1 cellular context compared by ENCODE assay signal in the genomic region with DNA sequence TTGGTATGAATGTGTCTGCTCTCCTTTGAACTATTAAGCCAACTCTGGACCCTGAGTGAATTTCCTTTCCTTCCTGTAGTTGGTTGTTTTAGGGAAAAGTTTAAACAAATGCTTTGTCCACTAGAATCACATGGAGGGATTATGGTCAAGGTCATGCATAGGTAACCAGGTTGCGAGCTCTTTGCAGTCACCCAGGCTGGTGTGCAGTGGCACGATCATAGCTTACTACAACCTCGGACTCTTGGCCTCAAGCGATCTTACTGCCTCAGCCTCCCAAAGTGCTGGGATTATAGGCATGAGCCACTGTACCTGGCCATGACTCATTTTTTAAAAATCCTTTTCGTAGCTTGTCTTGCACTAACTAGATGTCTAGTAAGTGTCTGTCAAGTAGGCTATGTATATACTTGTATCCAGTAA.
TF ChIP-seq lines count a peak whose summit lies in the region.

No MANE protein-coding gene starts in this region.

TF ChIP-seq in HepG2, 621 proteins besides CTCF, POLR2A, EP300 and RAD21 (continued from another document and continues in another):
- no peak for TF ChIP-seq CREBL2 (CRISPR knock-in tag; IDR thresholded peaks at IDR 0.05; ENCODE audit: borderline replicate concordance)
- 0 out of 2 replicates have a peak, but pooled peaks have one; percentile 62 for TF ChIP-seq ZSCAN29 (CRISPR knock-in tag; conservative IDR thresholded peaks at IDR 0.05)
- peak; percentile 83 for TF ChIP-seq ZNF670 (CRISPR knock-in tag; IDR thresholded peaks at IDR 0.05; ENCODE audit: borderline replicate concordance)
- TF ChIP-seq ZNF432 (CRISPR knock-in tag; IDR thresholded peaks at IDR 0.05; ENCODE audit: borderline replicate concordance), result no peak
- no peak for TF ChIP-seq TOE1 (CRISPR knock-in tag; IDR thresholded peaks at IDR 0.05)
- TF ChIP-seq BRCA1 (CRISPR knock-in tag; IDR thresholded peaks at IDR 0.05), result no peak
- no peak for TF ChIP-seq ZNF660 (CRISPR knock-in tag; IDR thresholded peaks at IDR 0.05; ENCODE audit: borderline replicate concordance, low read depth)
- TF ChIP-seq, protein P1, sequence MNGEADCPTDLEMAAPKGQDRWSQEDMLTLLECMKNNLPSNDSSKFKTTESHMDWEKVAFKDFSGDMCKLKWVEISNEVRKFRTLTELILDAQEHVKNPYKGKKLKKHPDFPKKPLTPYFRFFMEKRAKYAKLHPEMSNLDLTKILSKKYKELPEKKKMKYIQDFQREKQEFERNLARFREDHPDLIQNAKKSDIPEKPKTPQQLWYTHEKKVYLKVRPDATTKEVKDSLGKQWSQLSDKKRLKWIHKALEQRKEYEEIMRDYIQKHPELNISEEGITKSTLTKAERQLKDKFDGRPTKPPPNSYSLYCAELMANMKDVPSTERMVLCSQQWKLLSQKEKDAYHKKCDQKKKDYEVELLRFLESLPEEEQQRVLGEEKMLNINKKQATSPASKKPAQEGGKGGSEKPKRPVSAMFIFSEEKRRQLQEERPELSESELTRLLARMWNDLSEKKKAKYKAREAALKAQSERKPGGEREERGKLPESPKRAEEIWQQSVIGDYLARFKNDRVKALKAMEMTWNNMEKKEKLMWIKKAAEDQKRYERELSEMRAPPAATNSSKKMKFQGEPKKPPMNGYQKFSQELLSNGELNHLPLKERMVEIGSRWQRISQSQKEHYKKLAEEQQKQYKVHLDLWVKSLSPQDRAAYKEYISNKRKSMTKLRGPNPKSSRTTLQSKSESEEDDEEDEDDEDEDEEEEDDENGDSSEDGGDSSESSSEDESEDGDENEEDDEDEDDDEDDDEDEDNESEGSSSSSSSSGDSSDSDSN (CRISPR knock-in tag; IDR thresholded peaks at IDR 0.05), result peak; percentile 36; the same call in 1 of the 2 replicates
- TF ChIP-seq GATAD2A (CRISPR knock-in tag; IDR thresholded peaks at IDR 0.05), result peak; percentile 96
- TF ChIP-seq KDM6A (CRISPR knock-in tag; IDR thresholded peaks at IDR 0.05; ENCODE audit: low read depth), result peak; percentile 75
- TF ChIP-seq GLI4 (CRISPR knock-in tag; IDR thresholded peaks at IDR 0.05; ENCODE audit: borderline replicate concordance), result no peak
- TF ChIP-seq ADNP (CRISPR knock-in tag; IDR thresholded peaks at IDR 0.05), result 0 out of 2 replicates have a peak, but pooled peaks have one; percentile 45
- peak; percentile 80; the same call in 1 of the 2 replicates for TF ChIP-seq RORA (CRISPR knock-in tag; IDR thresholded peaks at IDR 0.05)
- no peak for TF ChIP-seq ZSCAN22 (CRISPR knock-in tag; IDR thresholded peaks at IDR 0.05)
- TF ChIP-seq ZHX2 (IDR thresholded peaks at IDR 0.05; ENCODE audit: low read depth), result 0 out of 2 replicates have a peak, but pooled peaks have one; percentile 39
- TF ChIP-seq ZHX2 (CRISPR knock-in tag; IDR thresholded peaks at IDR 0.05; ENCODE audit: borderline replicate concordance), result no peak
- TF ChIP-seq MLXIP (CRISPR knock-in tag; IDR thresholded peaks at IDR 0.05; ENCODE audit: borderline replicate concordance), result no peak
- no peak for TF ChIP-seq ZNF7 (CRISPR knock-in tag; IDR thresholded peaks at IDR 0.05)
- TF ChIP-seq XBP1 (CRISPR knock-in tag; IDR thresholded peaks at IDR 0.05), result no peak
- TF ChIP-seq HNRNPUL1 (IDR thresholded peaks at IDR 0.05; ENCODE audit: low read depth, low read length), result no peak
- TF ChIP-seq SAP130 (CRISPR knock-in tag; IDR thresholded peaks at IDR 0.05; ENCODE audit: low read depth), result peak; percentile 86
- TF ChIP-seq ZNF878 (CRISPR knock-in tag; IDR thresholded peaks at IDR 0.05), result peak; percentile 41; the same call in 1 of the 2 replicates
- peak; percentile 87 for TF ChIP-seq BCL6 (CRISPR knock-in tag; IDR thresholded peaks at IDR 0.05)
- TF ChIP-seq HNRNPL (IDR thresholded peaks at IDR 0.05; ENCODE audit: low read depth, low read length), result no peak
- TF ChIP-seq, protein P2, sequence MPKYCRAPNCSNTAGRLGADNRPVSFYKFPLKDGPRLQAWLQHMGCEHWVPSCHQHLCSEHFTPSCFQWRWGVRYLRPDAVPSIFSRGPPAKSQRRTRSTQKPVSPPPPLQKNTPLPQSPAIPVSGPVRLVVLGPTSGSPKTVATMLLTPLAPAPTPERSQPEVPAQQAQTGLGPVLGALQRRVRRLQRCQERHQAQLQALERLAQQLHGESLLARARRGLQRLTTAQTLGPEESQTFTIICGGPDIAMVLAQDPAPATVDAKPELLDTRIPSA (CRISPR knock-in tag; IDR thresholded peaks at IDR 0.05; ENCODE audit: borderline replicate concordance), result no peak
- no peak for TF ChIP-seq PBX2 (CRISPR knock-in tag; IDR thresholded peaks at IDR 0.05)
- no peak for TF ChIP-seq U2AF1 (optimal IDR thresholded peaks at IDR 0.05; ENCODE audit: low read depth, low read length)
- TF ChIP-seq ZBTB8A (CRISPR knock-in tag; IDR thresholded peaks at IDR 0.05; ENCODE audit: borderline replicate concordance, low read depth), result no peak
- TF ChIP-seq ZNF775 (CRISPR knock-in tag; IDR thresholded peaks at IDR 0.05; ENCODE audit: borderline replicate concordance), result no peak
- peak; percentile 80; the same call in 1 of the 2 replicates for TF ChIP-seq ZNF761 (CRISPR knock-in tag; conservative IDR thresholded peaks at IDR 0.05)
- no peak for TF ChIP-seq SP4 (CRISPR knock-in tag; IDR thresholded peaks at IDR 0.05)
- TF ChIP-seq AFF4 (CRISPR knock-in tag; IDR thresholded peaks at IDR 0.05), result no peak
- TF ChIP-seq SYNCRIP (IDR thresholded peaks at IDR 0.05; ENCODE audit: insufficient read depth, low read depth, low read length), result no peak
- TF ChIP-seq KLF12 (CRISPR knock-in tag; IDR thresholded peaks at IDR 0.05; ENCODE audit: borderline replicate concordance), result no peak
- TF ChIP-seq, protein P3, sequence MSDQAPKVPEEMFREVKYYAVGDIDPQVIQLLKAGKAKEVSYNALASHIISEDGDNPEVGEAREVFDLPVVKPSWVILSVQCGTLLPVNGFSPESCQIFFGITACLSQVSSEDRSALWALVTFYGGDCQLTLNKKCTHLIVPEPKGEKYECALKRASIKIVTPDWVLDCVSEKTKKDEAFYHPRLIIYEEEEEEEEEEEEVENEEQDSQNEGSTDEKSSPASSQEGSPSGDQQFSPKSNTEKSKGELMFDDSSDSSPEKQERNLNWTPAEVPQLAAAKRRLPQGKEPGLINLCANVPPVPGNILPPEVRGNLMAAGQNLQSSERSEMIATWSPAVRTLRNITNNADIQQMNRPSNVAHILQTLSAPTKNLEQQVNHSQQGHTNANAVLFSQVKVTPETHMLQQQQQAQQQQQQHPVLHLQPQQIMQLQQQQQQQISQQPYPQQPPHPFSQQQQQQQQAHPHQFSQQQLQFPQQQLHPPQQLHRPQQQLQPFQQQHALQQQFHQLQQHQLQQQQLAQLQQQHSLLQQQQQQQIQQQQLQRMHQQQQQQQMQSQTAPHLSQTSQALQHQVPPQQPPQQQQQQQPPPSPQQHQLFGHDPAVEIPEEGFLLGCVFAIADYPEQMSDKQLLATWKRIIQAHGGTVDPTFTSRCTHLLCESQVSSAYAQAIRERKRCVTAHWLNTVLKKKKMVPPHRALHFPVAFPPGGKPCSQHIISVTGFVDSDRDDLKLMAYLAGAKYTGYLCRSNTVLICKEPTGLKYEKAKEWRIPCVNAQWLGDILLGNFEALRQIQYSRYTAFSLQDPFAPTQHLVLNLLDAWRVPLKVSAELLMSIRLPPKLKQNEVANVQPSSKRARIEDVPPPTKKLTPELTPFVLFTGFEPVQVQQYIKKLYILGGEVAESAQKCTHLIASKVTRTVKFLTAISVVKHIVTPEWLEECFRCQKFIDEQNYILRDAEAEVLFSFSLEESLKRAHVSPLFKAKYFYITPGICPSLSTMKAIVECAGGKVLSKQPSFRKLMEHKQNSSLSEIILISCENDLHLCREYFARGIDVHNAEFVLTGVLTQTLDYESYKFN (CRISPR knock-in tag; conservative IDR thresholded peaks at IDR 0.05), result peak; percentile 97
- TF ChIP-seq RFX3 (CRISPR knock-in tag; IDR thresholded peaks at IDR 0.05), result no peak
